ENCODE assay signal across 25 cellular contexts in the genomic region with DNA sequence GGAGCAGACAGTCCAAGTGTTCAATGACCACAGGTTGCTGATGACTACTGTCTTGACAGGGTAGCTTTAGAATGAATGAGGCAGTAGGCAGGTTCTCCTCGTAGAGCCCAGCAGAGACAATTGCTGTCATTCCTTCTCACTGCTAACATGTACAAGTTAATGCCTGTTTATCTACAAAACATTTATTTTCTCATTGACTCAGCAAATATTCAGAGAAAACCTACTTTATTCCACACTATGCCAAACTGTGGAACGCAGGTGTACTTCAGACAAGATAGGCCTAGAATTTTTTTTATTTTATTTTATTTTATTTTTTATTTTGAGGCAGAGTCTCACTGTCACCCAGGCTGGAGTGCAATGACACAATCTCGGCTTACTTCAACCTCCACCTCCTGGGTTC.
"Had no signal": no experiment of that assay in that cellular context is flagged by ENCODE, and none has a peak within 500 bp of the region (broad histone marks: within the 10 kb centered on the region; RNA-seq: fewer than 3 reads in every experiment).

No MANE protein-coding gene starts in this region.

- H3K4me3 ChIP-seq: neural progenitor cell, smooth muscle cell, transverse colon had no signal

- ATAC-seq: naive thymus-derived CD4-positive, alpha-beta T cell; stimulated activated naive CD8-positive, alpha-beta T cell treated with anti-CD3 and anti-CD28 coated beads, Interleukin-15, amount 100 ng/mL, for 72 hours had no signal

- H3K4me3 Mint-ChIP-seq: immature natural killer cell; mesothelial cell of epicardium; naive thymus-derived CD4-positive, alpha-beta T cell; nephron; neural progenitor cell; stimulated activated naive CD8-positive, alpha-beta T cell treated with anti-CD3 and anti-CD28 coated beads, Interleukin-15, amount 100 ng/mL, for 72 hours had no signal

- H3K27ac Mint-ChIP-seq: immature natural killer cell; mesothelial cell of epicardium; naive thymus-derived CD4-positive, alpha-beta T cell; neural progenitor cell; progenitor cell of endocrine pancreas; stimulated activated naive CD8-positive, alpha-beta T cell treated with anti-CD3 and anti-CD28 coated beads, Interleukin-15, amount 100 ng/mL, for 72 hours had no signal

- H3K9ac ChIP-seq: neural progenitor cell, parathyroid adenoma had no signal

- H3K27me3 Mint-ChIP-seq: progenitor cell of endocrine pancreas had no signal

- H3K27me3 ChIP-seq: esophagus muscularis mucosa, neural progenitor cell, suprapubic skin, transverse colon, vagina had no signal

- FAIRE-seq: colon, endothelial cell of umbilical vein had no signal

- DNase-seq: effector CD8-positive, alpha-beta T cell; foreskin melanocyte; hypothalamus; immature natural killer cell; islet precursor cell; mesenchymal stem cell; naive thymus-derived CD4-positive, alpha-beta T cell; stimulated activated CD4-positive, alpha-beta T cell treated with anti-CD3 and anti-CD28 coated beads, Interleukin-12 subunit alpha, Interleukin-12 subunit beta, amount 100 ng/mL, for 4 hours; stimulated activated CD4-positive, alpha-beta T cell treated with anti-CD3 and anti-CD28 coated beads, Interleukin-1b, Interleukin-23, amount 100 ng/mL, for 48 hours; stimulated activated CD4-positive, alpha-beta T cell treated with anti-CD3 and anti-CD28 coated beads, Interleukin-4, amount 100 ng/mL, for 1 hour; stimulated activated CD8-positive, alpha-beta memory T cell treated with anti-CD3 and anti-CD28 coated beads, Interleukin-4, amount 100 ng/mL, for 48 hours; stimulated activated naive CD4-positive, alpha-beta T cell; stimulated activated naive CD8-positive, alpha-beta T cell treated with anti-CD3 and anti-CD28 coated beads, Interleukin-15, amount 100 ng/mL, for 72 hours; transverse colon had no signal

- H3K36me3 ChIP-seq: esophagus muscularis mucosa, neural progenitor cell, suprapubic skin, transverse colon, vagina had no signal

- H3K9me3 Mint-ChIP-seq: immature natural killer cell; mesothelial cell of epicardium; nephron; neural progenitor cell; stimulated activated naive CD8-positive, alpha-beta T cell treated with anti-CD3 and anti-CD28 coated beads, Interleukin-15, amount 100 ng/mL, for 72 hours had no signal

- H3K9me3 ChIP-seq: esophagus muscularis mucosa, suprapubic skin, transverse colon, vagina had no signal

- H3K27ac ChIP-seq: neural progenitor cell, transverse colon, vagina had no signal

- H3K36me3 Mint-ChIP-seq: neural progenitor cell had no signal

- H3K4me1 ChIP-seq: vagina had no signal

- H3K4me2 ChIP-seq: neural progenitor cell had no signal

- H2AFZ ChIP-seq: neural progenitor cell had no signal
